ENCODE assay signal across 2 cellular contexts in the genomic region with DNA sequence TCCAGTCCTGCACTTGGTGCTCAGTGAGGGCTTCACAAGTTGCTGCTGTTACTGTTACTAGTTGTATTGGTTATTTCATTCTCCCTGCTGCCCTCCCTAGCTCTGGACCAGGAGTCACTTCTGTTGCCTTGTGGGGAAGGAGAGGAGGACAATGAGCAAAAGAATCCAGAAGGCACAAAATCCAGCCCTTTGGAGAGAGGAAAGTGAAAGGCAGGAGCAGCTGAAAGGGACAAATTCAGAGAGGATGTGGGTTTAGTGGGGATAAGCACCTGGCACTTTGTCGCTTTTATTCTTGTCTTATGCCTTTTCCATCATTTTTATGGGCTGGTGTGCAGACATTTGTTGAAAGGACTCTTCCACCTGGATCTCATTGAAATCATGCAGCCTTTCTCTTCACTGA.
TF ChIP-seq lines count a peak whose summit lies in the region.

No MANE protein-coding gene starts in this region.

TF ChIP-seq in IMR-90, 13 proteins besides CTCF, POLR2A, EP300 and RAD21:
- TF ChIP-seq MXI1 (IDR thresholded peaks at IDR 0.05; ENCODE audit: borderline replicate concordance, low read depth, low read length) (no peak), CEBPB (IDR thresholded peaks at IDR 0.05; ENCODE audit: low read depth, low read length) (no peak), MAZ (IDR thresholded peaks at IDR 0.05; ENCODE audit: borderline replicate concordance, low read depth, low read length) (no peak), RFX5 (IDR thresholded peaks at IDR 0.05; ENCODE audit: low read depth, low read length) (no peak), CHD1 (IDR thresholded peaks at IDR 0.05; ENCODE audit: low read depth, low read length) (no peak), BHLHE40 (IDR thresholded peaks at IDR 0.05; ENCODE audit: low read depth, low read length) (no peak), FOS (IDR thresholded peaks at IDR 0.05; ENCODE audit: low read depth, low read length) (no peak), RCOR1 (IDR thresholded peaks at IDR 0.05; ENCODE audit: insufficient replicate concordance, low read length) (no peak), SMC3 (IDR thresholded peaks at IDR 0.05; ENCODE audit: low read depth, low read length) (no peak), NFE2L2 (IDR thresholded peaks at IDR 0.05; ENCODE audit: low read depth, low read length) (no peak)
- TF ChIP-seq, protein P1, sequence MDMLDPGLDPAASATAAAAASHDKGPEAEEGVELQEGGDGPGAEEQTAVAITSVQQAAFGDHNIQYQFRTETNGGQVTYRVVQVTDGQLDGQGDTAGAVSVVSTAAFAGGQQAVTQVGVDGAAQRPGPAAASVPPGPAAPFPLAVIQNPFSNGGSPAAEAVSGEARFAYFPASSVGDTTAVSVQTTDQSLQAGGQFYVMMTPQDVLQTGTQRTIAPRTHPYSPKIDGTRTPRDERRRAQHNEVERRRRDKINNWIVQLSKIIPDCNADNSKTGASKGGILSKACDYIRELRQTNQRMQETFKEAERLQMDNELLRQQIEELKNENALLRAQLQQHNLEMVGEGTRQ (IDR thresholded peaks at IDR 0.05; ENCODE audit: low read depth, low read length): no peak
- TF ChIP-seq, protein P2, sequence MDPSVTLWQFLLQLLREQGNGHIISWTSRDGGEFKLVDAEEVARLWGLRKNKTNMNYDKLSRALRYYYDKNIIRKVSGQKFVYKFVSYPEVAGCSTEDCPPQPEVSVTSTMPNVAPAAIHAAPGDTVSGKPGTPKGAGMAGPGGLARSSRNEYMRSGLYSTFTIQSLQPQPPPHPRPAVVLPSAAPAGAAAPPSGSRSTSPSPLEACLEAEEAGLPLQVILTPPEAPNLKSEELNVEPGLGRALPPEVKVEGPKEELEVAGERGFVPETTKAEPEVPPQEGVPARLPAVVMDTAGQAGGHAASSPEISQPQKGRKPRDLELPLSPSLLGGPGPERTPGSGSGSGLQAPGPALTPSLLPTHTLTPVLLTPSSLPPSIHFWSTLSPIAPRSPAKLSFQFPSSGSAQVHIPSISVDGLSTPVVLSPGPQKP (IDR thresholded peaks at IDR 0.05; ENCODE audit: borderline replicate concordance, low read depth, low read length): no peak
TF ChIP-seq in IMR-90: peak in this region for 0.

TF ChIP-seq in endothelial cell of umbilical vein, 7 proteins besides CTCF, POLR2A, EP300 and RAD21:
- TF ChIP-seq, protein P3, sequence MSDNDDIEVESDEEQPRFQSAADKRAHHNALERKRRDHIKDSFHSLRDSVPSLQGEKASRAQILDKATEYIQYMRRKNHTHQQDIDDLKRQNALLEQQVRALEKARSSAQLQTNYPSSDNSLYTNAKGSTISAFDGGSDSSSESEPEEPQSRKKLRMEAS (IDR thresholded peaks at IDR 0.05; ENCODE audit: insufficient read depth, insufficient read length): no peak
- TF ChIP-seq MYC (IDR thresholded peaks at IDR 0.05; ENCODE audit: low read depth, low read length) (no peak), EZH2 (IDR thresholded peaks at IDR 0.05; ENCODE audit: borderline replicate concordance, low read depth, low read length, severe bottlenecking) (no peak), JUN (IDR thresholded peaks at IDR 0.05; ENCODE audit: borderline replicate concordance, insufficient read depth, insufficient read length, low read depth) (no peak), GATA2 (IDR thresholded peaks at IDR 0.05; ENCODE audit: insufficient read depth, insufficient read length, low read depth, low read length) (no peak), POLR2AphosphoS5 (IDR thresholded peaks at IDR 0.05; ENCODE audit: insufficient read depth, low read depth, low read length) (no peak), FOS (IDR thresholded peaks at IDR 0.05; ENCODE audit: borderline replicate concordance, insufficient read depth, low read length) (no peak)
